Comparison of ENCODE assay signal across 17 cellular contexts in the genomic region with DNA sequence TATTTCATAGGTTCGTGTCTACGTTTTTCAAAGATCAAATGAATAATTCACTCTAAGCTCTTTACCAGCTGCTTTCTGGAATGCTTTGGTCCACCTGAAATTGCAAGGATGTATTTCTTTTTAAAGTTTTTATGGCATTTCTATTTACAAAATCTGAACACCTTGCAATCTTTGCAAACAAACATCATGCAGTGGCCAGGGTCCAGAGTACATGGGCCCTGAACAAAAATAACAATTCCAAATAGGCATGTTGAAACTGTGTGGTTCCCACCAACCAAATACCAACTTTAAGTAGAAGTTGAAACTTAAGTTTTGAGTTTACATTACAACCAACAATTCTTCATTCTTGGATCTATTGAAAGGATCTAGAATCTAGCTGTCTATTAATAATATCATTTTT.
A peak's percentile ranks its signal among the peaks of the same experiment; 100 is the strongest.
DNase-seq lines count a peak whose midpoint lies in the region; ATAC-seq and TF ChIP-seq lines count a peak whose summit lies in the region.
"Had no signal": no experiment of that assay in that cellular context is flagged by ENCODE, and none has a peak within 500 bp of the region (broad histone marks: within the 10 kb centered on the region; RNA-seq: fewer than 3 reads in every experiment).

No MANE protein-coding gene starts in this region.

- CTCF ChIA-PET in SK-N-SH (lab: Yijun Ruan, JAX): no interaction called here

- H3K27me3 Mint-ChIP-seq in effector memory CD8-positive, alpha-beta T cell: no peaks in the 10 kb centered on the region
- H3K27me3 Mint-ChIP-seq: B cell; CD4-positive, alpha-beta T cell had no signal

- no peaks in the 10 kb centered on the region for H3F3A ChIP-seq in SK-N-SH (replicated peaks; ENCODE audit: insufficient read depth)

- no peak for TF ChIP-seq RAD21 in SK-N-SH (IDR thresholded peaks at IDR 0.05; ENCODE audit: low read length)

- no peaks in the 10 kb centered on the region for H3K4me1 Mint-ChIP-seq in effector memory CD8-positive, alpha-beta T cell (ENCODE audit: low read depth in 2 of 2)
- H3K4me1 Mint-ChIP-seq: B cell had no signal

- DNase-seq in SK-N-SH: no peak
- peak; percentile 36 for DNase-seq in left kidney (ENCODE audit: low read depth, low spot score)
- no peak for DNase-seq in kidney glomerular epithelial cell (lab: John Stamatoyannopoulos, UW)
- DNase-seq in effector memory CD8-positive, alpha-beta T cell: no peak
- DNase-seq: AML-193; Calu3; CD4-positive, alpha-beta T cell; CD8-positive, alpha-beta T cell; DMS79 treated with DMSO at 0.1 percent for 48 hours; GF-D8 had no signal

- no peaks in the 10 kb centered on the region; a peak in 1 of 4 replicates for H3K4me1 ChIP-seq in SK-N-SH (ENCODE audit: control insufficient read depth in 1 of 2, insufficient read depth in 2 of 2, low read depth in 1 of 2, low read length in 1 of 2)
- H3K4me1 ChIP-seq: A549, Caco-2 had no signal

- 71% methylated on average over 2 of the region's 2 CpGs for WGBS in SK-N-SH (ENCODE audit: low lambda C conversion rate)

- ATAC-seq in SK-N-SH treated with all-trans-retinoic acid at 6 μM for 48 hours: no peak
- ATAC-seq in effector memory CD8-positive, alpha-beta T cell (replicated peaks): no peak
- ATAC-seq: A549; CD8-positive, alpha-beta T cell had no signal

- POLR2A ChIA-PET in SK-N-SH (lab: Yijun Ruan, JAX): no interaction called here

- peaks cover 0 to 3% of the 10 kb centered on the region in 2 donors for H3K9me3 Mint-ChIP-seq in effector memory CD8-positive, alpha-beta T cell

- no peaks in the 10 kb centered on the region for H3K79me2 ChIP-seq in SK-N-SH (ENCODE audit: insufficient read depth)

- no peaks in the 10 kb centered on the region for H3K9me2 ChIP-seq in SK-N-SH

- H3K36me3 ChIP-seq in SK-N-SH (replicated peaks in 1 of 2; ENCODE audit: control insufficient read depth in 1 of 2, insufficient read depth in 2 of 2, low read length in 1 of 2): no peaks in the 10 kb centered on the region
- H3K36me3 ChIP-seq: BLaER1 treated with 17β-estradiol and CSF1 and Interleukin-3, amounts not matched to agents 10 nM and 100 nM had no signal

- H3K9ac ChIP-seq in SK-N-SH: no peak overlapping the region
- H3K9ac ChIP-seq: BLaER1 treated with 17β-estradiol and CSF1 and Interleukin-3, amounts not matched to agents 10 nM and 100 nM had no signal

- no peak overlapping the region for H3K27ac Mint-ChIP-seq in effector memory CD8-positive, alpha-beta T cell
- H3K27ac Mint-ChIP-seq: B cell; CD4-positive, alpha-beta T cell; CD8-positive, alpha-beta T cell had no signal

- H3K4me2 ChIP-seq in SK-N-SH: no peak overlapping the region
- H3K4me2 ChIP-seq: A549; BLaER1 treated with 17β-estradiol and CSF1 and Interleukin-3, amounts not matched to agents 10 nM and 100 nM had no signal

- H3K27me3 ChIP-seq in SK-N-SH (ENCODE audit: insufficient read depth): no peaks in the 10 kb centered on the region
- H3K27me3 ChIP-seq: BLaER1 treated with 17β-estradiol and CSF1 and Interleukin-3, amounts not matched to agents 10 nM and 100 nM had no signal

- no peak overlapping the region for H3K4me3 ChIP-seq in SK-N-SH (ENCODE audit: low read depth in 2 of 2, low read length in 1 of 2)
- H3K4me3 ChIP-seq: A549; BLaER1 treated with 17β-estradiol and CSF1 and Interleukin-3, amounts not matched to agents 10 nM and 100 nM had no signal

- no peaks in the 10 kb centered on the region for H3K36me3 Mint-ChIP-seq in effector memory CD8-positive, alpha-beta T cell (ENCODE audit: insufficient read depth)
- H3K36me3 Mint-ChIP-seq: CD8-positive, alpha-beta T cell had no signal

- no peak for TF ChIP-seq EP300 in SK-N-SH (IDR thresholded peaks at IDR 0.05; ENCODE audit: borderline replicate concordance in 1 of 2, low read depth in 1 of 2, low read length in 1 of 2)

- no peaks in the 10 kb centered on the region for H3K9me3 ChIP-seq in SK-N-SH
- H3K9me3 ChIP-seq: A549; BLaER1 treated with 17β-estradiol and CSF1 and Interleukin-3, amounts not matched to agents 10 nM and 100 nM; Caco-2 had no signal

- no peak overlapping the region for H3K4me3 Mint-ChIP-seq in effector memory CD8-positive, alpha-beta T cell
- H3K4me3 Mint-ChIP-seq: B cell; CD4-positive, alpha-beta T cell; CD8-positive, alpha-beta T cell had no signal

- peak overlapping the region; percentile 14; the same call in 1 of the 2 replicates for H2AFZ ChIP-seq in SK-N-SH (ENCODE audit: low read depth)

- no peaks in the 10 kb centered on the region for H4K20me1 ChIP-seq in SK-N-SH (ENCODE audit: insufficient read depth)
- H4K20me1 ChIP-seq: BLaER1 treated with 17β-estradiol and CSF1 and Interleukin-3, amounts not matched to agents 10 nM and 100 nM had no signal

- no peak overlapping the region for H3K27ac ChIP-seq in SK-N-SH (ENCODE audit: low read depth in 2 of 2, low read length in 1 of 2)
- H3K27ac ChIP-seq: 22Rv1; A549; BLaER1 treated with 17β-estradiol and CSF1 and Interleukin-3, amounts not matched to agents 10 nM and 100 nM; C4-2B had no signal

- TF ChIP-seq CTCF in SK-N-SH (IDR thresholded peaks at IDR 0.05): no peak

TF ChIP-seq in SK-N-SH, 30 proteins besides CTCF, POLR2A, EP300 and RAD21 (continues in another document):
- TF ChIP-seq TEAD4 (IDR thresholded peaks at IDR 0.05; ENCODE audit: borderline replicate concordance, insufficient read depth) (no peak), MAX (IDR thresholded peaks at IDR 0.05; ENCODE audit: low read depth) (no peak), GABPA (IDR thresholded peaks at IDR 0.05; ENCODE audit: low read depth) (no peak), SMC3 (IDR thresholded peaks at IDR 0.05; ENCODE audit: low read depth, low read length) (no peak), FOSL2 (IDR thresholded peaks at IDR 0.05; ENCODE audit: borderline replicate concordance, low read depth) (no peak), NRF1 (IDR thresholded peaks at IDR 0.05; ENCODE audit: low read depth, low read length) (no peak)
- TF ChIP-seq, protein P1, sequence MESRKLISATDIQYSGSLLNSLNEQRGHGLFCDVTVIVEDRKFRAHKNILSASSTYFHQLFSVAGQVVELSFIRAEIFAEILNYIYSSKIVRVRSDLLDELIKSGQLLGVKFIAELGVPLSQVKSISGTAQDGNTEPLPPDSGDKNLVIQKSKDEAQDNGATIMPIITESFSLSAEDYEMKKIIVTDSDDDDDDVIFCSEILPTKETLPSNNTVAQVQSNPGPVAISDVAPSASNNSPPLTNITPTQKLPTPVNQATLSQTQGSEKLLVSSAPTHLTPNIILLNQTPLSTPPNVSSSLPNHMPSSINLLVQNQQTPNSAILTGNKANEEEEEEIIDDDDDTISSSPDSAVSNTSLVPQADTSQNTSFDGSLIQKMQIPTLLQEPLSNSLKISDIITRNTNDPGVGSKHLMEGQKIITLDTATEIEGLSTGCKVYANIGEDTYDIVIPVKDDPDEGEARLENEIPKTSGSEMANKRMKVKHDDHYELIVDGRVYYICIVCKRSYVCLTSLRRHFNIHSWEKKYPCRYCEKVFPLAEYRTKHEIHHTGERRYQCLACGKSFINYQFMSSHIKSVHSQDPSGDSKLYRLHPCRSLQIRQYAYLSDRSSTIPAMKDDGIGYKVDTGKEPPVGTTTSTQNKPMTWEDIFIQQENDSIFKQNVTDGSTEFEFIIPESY (IDR thresholded peaks at IDR 0.05; ENCODE audit: borderline replicate concordance, low read depth): no peak
- TF ChIP-seq, protein P2, sequence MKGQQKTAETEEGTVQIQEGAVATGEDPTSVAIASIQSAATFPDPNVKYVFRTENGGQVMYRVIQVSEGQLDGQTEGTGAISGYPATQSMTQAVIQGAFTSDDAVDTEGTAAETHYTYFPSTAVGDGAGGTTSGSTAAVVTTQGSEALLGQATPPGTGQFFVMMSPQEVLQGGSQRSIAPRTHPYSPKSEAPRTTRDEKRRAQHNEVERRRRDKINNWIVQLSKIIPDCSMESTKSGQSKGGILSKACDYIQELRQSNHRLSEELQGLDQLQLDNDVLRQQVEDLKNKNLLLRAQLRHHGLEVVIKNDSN (IDR thresholded peaks at IDR 0.05; ENCODE audit: borderline replicate concordance, low read depth): no peak

TF ChIP-seq in SK-N-SH treated with all-trans-retinoic acid at 6 μM for 48 hours, 23 proteins besides CTCF, POLR2A, EP300 and RAD21 (continues in another document):
- TF ChIP-seq GLIS3 (CRISPR knock-in tag; IDR thresholded peaks at IDR 0.05) (no peak), PATZ1 (CRISPR knock-in tag; IDR thresholded peaks at IDR 0.05; ENCODE audit: borderline replicate concordance) (no peak), ESRRG (CRISPR knock-in tag; IDR thresholded peaks at IDR 0.05) (no peak), ARNTL (CRISPR knock-in tag; IDR thresholded peaks at IDR 0.05; ENCODE audit: borderline replicate concordance, low read depth) (no peak)
